In the genomic region with DNA sequence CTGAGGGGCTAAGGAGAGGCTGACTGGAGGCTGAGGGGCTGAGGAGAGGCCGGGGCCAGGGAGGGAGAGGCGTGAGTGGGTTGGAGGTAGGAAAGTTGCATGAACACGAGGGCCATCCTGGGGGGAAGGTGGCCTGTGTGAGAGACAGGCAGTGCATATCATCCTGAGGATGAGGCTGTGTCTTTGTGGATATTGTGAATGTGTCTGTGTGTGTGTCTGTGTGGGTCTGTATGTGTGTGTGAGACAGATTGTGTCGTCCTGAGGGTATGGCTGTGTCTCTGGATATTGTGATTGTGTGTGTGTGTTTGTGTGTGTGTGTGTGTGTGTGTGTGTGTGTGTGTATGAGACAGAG, we compare ENCODE assay signal across 8 cellular contexts. TPM values are rescaled to one million over a fixed set of nuclear protein-coding genes. Genes with fewer than 3 reads are reported as not detected.
DNase-seq lines count a peak whose midpoint lies in the region; ATAC-seq and TF ChIP-seq lines count a peak whose summit lies in the region.

No MANE protein-coding gene starts in this region.

- H3K4me3 Mint-ChIP-seq in activated naive CD8-positive, alpha-beta T cell treated with anti-CD3 and anti-CD28 coated beads, Interleukin-2, amount 50 U/mL, for 24 hours: peak overlapping the region; percentile 84

- no peak for TF ChIP-seq POLR2A in thyroid gland (IDR thresholded peaks at IDR 0.05)

- no peaks in the 10 kb centered on the region for H3K27me3 ChIP-seq in thyroid gland

- H3K9me3 Mint-ChIP-seq in activated naive CD8-positive, alpha-beta T cell treated with anti-CD3 and anti-CD28 coated beads, Interleukin-2, amount 50 U/mL, for 24 hours: peaks cover 44% of the 10 kb centered on the region

- H3K27me3 Mint-ChIP-seq in activated naive CD8-positive, alpha-beta T cell treated with anti-CD3 and anti-CD28 coated beads, Interleukin-2, amount 50 U/mL, for 24 hours: no peaks in the 10 kb centered on the region

- peak overlapping the region; percentile 43 to 94 (median 75) for H3K4me3 ChIP-seq in thyroid gland (replicated peaks in 1 of 3)

- peak; percentile 1 for DNase-seq in CD1c-positive myeloid dendritic cell (ENCODE audit: extremely low spot score)
- no peak for DNase-seq in activated naive CD8-positive, alpha-beta T cell treated with anti-CD3 and anti-CD28 coated beads, Interleukin-2, amount 50 U/mL, for 24 hours
- no peak for DNase-seq in left colon
- no peak for DNase-seq in thyroid gland
- DNase-seq in HCEC 1CT: no peak
- DNase-seq in HPDE6-E6E7 (ENCODE audit: extremely low spot score): no peak
- no peak for DNase-seq in NCI-H345 treated with DMSO at 0.1 percent for 48 hours (lab: John Stamatoyannopoulos, UW; ENCODE audit: unreplicated experiment)

- peak overlapping the region in 1 of 3 donors; percentile 4 for H3K27ac ChIP-seq in thyroid gland

- peaks cover 10% of the 10 kb centered on the region for H3K4me1 Mint-ChIP-seq in activated naive CD8-positive, alpha-beta T cell treated with anti-CD3 and anti-CD28 coated beads, Interleukin-2, amount 50 U/mL, for 24 hours

- H3K27ac Mint-ChIP-seq in activated naive CD8-positive, alpha-beta T cell treated with anti-CD3 and anti-CD28 coated beads, Interleukin-2, amount 50 U/mL, for 24 hours: peak overlapping the region; percentile 13

- intact Hi-C loops in left colon (cut with DNase I, micrococcal nuclease): no loop called here
- intact Hi-C loops in thyroid gland (cut with DNase I): no loop called here

- ATAC-seq in HG02885 (IDR thresholded peaks at IDR 0.05; ENCODE audit: poor library complexity, unreplicated experiment): peak; percentile 28
- ATAC-seq in activated naive CD8-positive, alpha-beta T cell treated with anti-CD3 and anti-CD28 coated beads, Interleukin-2, amount 50 U/mL, for 24 hours: peak; percentile 45
- peak; percentile 41 for ATAC-seq in left colon

- H3K36me3 ChIP-seq in thyroid gland: no peaks in the 10 kb centered on the region

- peaks cover 36% of the 10 kb centered on the region for H3K36me3 Mint-ChIP-seq in activated naive CD8-positive, alpha-beta T cell treated with anti-CD3 and anti-CD28 coated beads, Interleukin-2, amount 50 U/mL, for 24 hours (ENCODE audit: low read depth)

- TF ChIP-seq CTCF in thyroid gland (IDR thresholded peaks at IDR 0.05): no peak

- H3K4me1 ChIP-seq in thyroid gland: peaks cover 0 to 7% of the 10 kb centered on the region in 2 donors

- no peaks in the 10 kb centered on the region for H3K9me3 ChIP-seq in thyroid gland

- WGBS in thyroid gland, 2 donors: 0 to 2% methylated on average over 3 to 4 of the region's 4 CpGs

RNA-seq across cellular contexts. Expression of a gene that starts 0.4 kb away (rescaled TPM):
- 1 to 10 TPM; 2.1 to 3.8 TPM for total RNA-seq in left colon
- total RNA-seq in thyroid gland: 10 to 100 TPM in 1 of 4 donors, 1 to 10 TPM in 3; 8.2 to 15.6 (median 8.7) TPM

RNA-seq across cellular contexts. Expression of a gene that starts 28.3 kb away (rescaled TPM):
- total RNA-seq in left colon (1 to 10 TPM; 1.3 to 2.5 TPM), thyroid gland (1 to 10 TPM; 3.4 to 7.1 (median 5.6) TPM)

RNA-seq across cellular contexts. Expression of a gene that starts 47.4 kb away (rescaled TPM):
- total RNA-seq in left colon (under 1 TPM in 1 of 2 donors, not detected in 1; 0.27 TPM), thyroid gland (not detected)

RNA-seq across cellular contexts. Expression of a gene that starts 56.8 kb away (rescaled TPM):
- 1 to 10 TPM in 1 of 2 donors, under 1 TPM in 1; 0.98 to 2.0 TPM for total RNA-seq in left colon
- 1 to 10 TPM; 6.6 to 9.8 (median 9.5) TPM for total RNA-seq in thyroid gland
